ENCODE assay signal across 12 cellular contexts in genomic region chr7:5646846-5647245, GRCh38.
DNase-seq lines count a peak whose midpoint lies in the region; ATAC-seq and FAIRE-seq lines count a peak whose summit lies in the region.
"Had no signal": no experiment of that assay in that cellular context is flagged by ENCODE, and none has a peak within 500 bp of the region (broad histone marks: within the 10 kb centered on the region; RNA-seq: fewer than 3 reads in every experiment).

No MANE protein-coding gene starts in this region.

- H3K4me1 ChIP-seq in adipocyte (ENCODE audit: control insufficient read depth, insufficient read depth, low read length): peaks cover 15% of the 10 kb centered on the region

- H3K9me3 ChIP-seq in adipocyte (ENCODE audit: control insufficient read depth, low read length): no peaks in the 10 kb centered on the region
- H3K9me3 ChIP-seq: tibial artery had no signal

- peak; percentile 72 for FAIRE-seq in HTR-8/SVneo (lab: Jason Lieb, UNC)

- no peak overlapping the region for H3K27ac ChIP-seq in substantia nigra (ENCODE audit: low read depth, low read length, poor library complexity, severe bottlenecking)
- H3K27ac ChIP-seq: tibial artery had no signal

- no peak for ATAC-seq in HG02588 (IDR thresholded peaks at IDR 0.05; ENCODE audit: unreplicated experiment)

- H3K27me3 ChIP-seq in adipocyte (replicated peaks; ENCODE audit: control insufficient read depth, insufficient read depth, low read length): no peaks in the 10 kb centered on the region
- H3K27me3 ChIP-seq: tibial artery had no signal

- peak overlapping the region; percentile 41 for H3K9ac ChIP-seq in adipocyte (ENCODE audit: low read length)

- H3K4me3 ChIP-seq in adipocyte (ENCODE audit: low read length) (no peak overlapping the region), skeletal muscle cell (ENCODE audit: low read depth, low read length) (no peak overlapping the region)
- H3K4me3 ChIP-seq: tibial artery had no signal

- peaks cover 31% of the 10 kb centered on the region for H3K36me3 ChIP-seq in adipocyte (ENCODE audit: control insufficient read depth, insufficient read depth, low read length, severe bottlenecking)

- DNase-seq in HTR-8/SVneo (ENCODE audit: insufficient read length, low spot score) (peak; percentile 64), adipocyte (ENCODE audit: low read depth) (peak; percentile 85), fibroblast of the conjunctiva (ENCODE audit: low read depth) (peak; percentile 83), skeletal muscle cell (ENCODE audit: low read depth) (peak; percentile 87), NOMO-1 treated with DMSO at 0.1 percent for 48 hours (lab: John Stamatoyannopoulos, UW; ENCODE audit: unreplicated experiment) (no peak), substantia nigra (lab: John Stamatoyannopoulos, UW) (no peak)
- DNase-seq: activated CD8-positive, alpha-beta memory T cell treated with anti-CD3 and anti-CD28 coated beads, Interleukin-2, amount 50 U/mL, for 4 hours; amniotic stem cell; NCI-H1436 treated with DMSO at 0.1 percent for 48 hours; SHP77 treated with DMSO at 0.1 percent for 48 hours; tibial artery had no signal

Comparison
In these comparisons a context has a peak if more than half of its experiments do, and no peak if none do; other contexts are left out.
1. DNase-seq: peak in HTR-8/SVneo (single experiment), adipocyte (single experiment), fibroblast of the conjunctiva (single experiment) and skeletal muscle cell (single experiment); none in NOMO-1 treated with DMSO at 0.1 percent for 48 hours (single experiment) and substantia nigra (0 of 49).